Comparison of ENCODE assay signal across 8 cellular contexts in genomic region chr22:49961601-49962011, GRCh38. TPM values are rescaled to one million over a fixed set of nuclear protein-coding genes. Genes with fewer than 3 reads are reported as not detected.
A peak's percentile ranks its signal among the peaks of the same experiment; 100 is the strongest.
DNase-seq lines count a peak whose midpoint lies in the region; ATAC-seq and TF ChIP-seq lines count a peak whose summit lies in the region.

No MANE protein-coding gene starts in this region.

- no peaks in the 10 kb centered on the region for H3K9me3 Mint-ChIP-seq in activated T-cell treated with anti-CD3 and anti-CD28 coated beads, Interleukin-2, amount 50 U/mL, for 72 hours

- CTCF ChIA-PET in HCT116 (lab: Charles Lee), result no interaction called here

- H3K27me3 Mint-ChIP-seq in activated T-cell treated with anti-CD3 and anti-CD28 coated beads, Interleukin-2, amount 50 U/mL, for 72 hours (ENCODE audit: low read depth), result no peaks in the 10 kb centered on the region

- H3K9me3 ChIP-seq in HCT116 (ENCODE audit: control insufficient read depth in 1 of 2, insufficient read depth in 1 of 2, low read depth in 1 of 2, low read length in 2 of 2), result no peaks in the 10 kb centered on the region
- H3K9me3 ChIP-seq in hepatocyte (ENCODE audit: low read depth), result no peaks in the 10 kb centered on the region
- H3K9me3 ChIP-seq in smooth muscle cell (replicated peaks; ENCODE audit: low read depth), result no peaks in the 10 kb centered on the region

- peak overlapping the region; percentile 95 for H3K27ac ChIP-seq in HCT116 (ENCODE audit: low read depth, low read length)
- H3K27ac ChIP-seq in hepatocyte, result peak overlapping the region; percentile 94
- peak overlapping the region; percentile 96 for H3K27ac ChIP-seq in smooth muscle cell (ENCODE audit: low read depth)

- H3K9ac ChIP-seq in HCT116 (ENCODE audit: low read length), result peak overlapping the region; percentile 89
- peak overlapping the region; percentile 96 for H3K9ac ChIP-seq in smooth muscle cell (ENCODE audit: low read depth)

- H3K4me1 ChIP-seq in HCT116 (ENCODE audit: control insufficient read depth in 1 of 2, insufficient read depth in 2 of 2, low read length in 2 of 2) (peaks cover 25 to 58% of the 10 kb centered on the region in 2 experiments), hepatocyte (ENCODE audit: insufficient read depth) (peaks cover 37% of the 10 kb centered on the region), smooth muscle cell (ENCODE audit: low read depth) (peaks cover 8% of the 10 kb centered on the region)

- no peak for ATAC-seq in HCT116
- ATAC-seq in activated T-cell treated with anti-CD3 and anti-CD28 coated beads, Interleukin-2, amount 50 U/mL, for 72 hours (replicated peaks in 1 of 2), result peak; percentile 6 to 11
- ATAC-seq in GM21825 (IDR thresholded peaks at IDR 0.05; ENCODE audit: unreplicated experiment), result no peak
- ATAC-seq in HG02970 (IDR thresholded peaks at IDR 0.05; ENCODE audit: low FRiP score, unreplicated experiment), result no peak

- 2% methylated on average over 35 of the region's 49 CpGs for WGBS in hepatocyte (ENCODE audit: low lambda C conversion rate, missing lambda C conversion rate)
- WGBS in smooth muscle cell (ENCODE audit: low lambda C conversion rate), result 1% methylated on average over 49 of the region's 49 CpGs

- H4K20me1 ChIP-seq in HCT116 (ENCODE audit: insufficient read depth) (peaks cover 16% of the 10 kb centered on the region; the same call in 1 of the 2 replicates), hepatocyte (ENCODE audit: insufficient read depth, poor library complexity, severe bottlenecking) (peaks cover 43% of the 10 kb centered on the region), smooth muscle cell (ENCODE audit: low read depth) (peaks cover 44% of the 10 kb centered on the region)

- H3K79me2 ChIP-seq in HCT116 (ENCODE audit: insufficient read depth, low read length), result peaks cover 47% of the 10 kb centered on the region
- H3K79me2 ChIP-seq in hepatocyte, result peaks cover 35% of the 10 kb centered on the region
- H3K79me2 ChIP-seq in smooth muscle cell (ENCODE audit: low read depth), result peaks cover 33% of the 10 kb centered on the region

- POLR2A ChIA-PET in HCT116 (lab: Charles Lee), result interaction anchor here (1.0 to 1.6 kb wide), 2 partner anchors 10 kb away, joined by 4 to 11 read pairs; no protein-coding TSS in a partner anchor

- H3K4me3 Mint-ChIP-seq in activated T-cell treated with anti-CD3 and anti-CD28 coated beads, Interleukin-2, amount 50 U/mL, for 72 hours, result peak overlapping the region; percentile 95 to 96

- H3K4me2 ChIP-seq in HCT116 (ENCODE audit: low read length) (peak overlapping the region; percentile 92), hepatocyte (peak overlapping the region; percentile 95), smooth muscle cell (peak overlapping the region; percentile 98)

- no peaks in the 10 kb centered on the region for H3F3A ChIP-seq in smooth muscle cell (ENCODE audit: low read depth)

- H3K36me3 Mint-ChIP-seq in activated T-cell treated with anti-CD3 and anti-CD28 coated beads, Interleukin-2, amount 50 U/mL, for 72 hours (ENCODE audit: insufficient read depth in 2 of 2), result peaks cover 10 to 18% of the 10 kb centered on the region in 2 donors

- peak overlapping the region; percentile 82 to 95 for H3K4me3 ChIP-seq in HCT116 (replicated peaks in 1 of 2; ENCODE audit: low read depth in 1 of 2, low read length in 2 of 2)
- peak overlapping the region; percentile 96 for H3K4me3 ChIP-seq in hepatocyte
- H3K4me3 ChIP-seq in smooth muscle cell, result peak overlapping the region; percentile 63

- no peak for TF ChIP-seq RAD21 in HCT116 (IDR thresholded peaks at IDR 0.05; ENCODE audit: low read depth)

- BruUV-seq in HCT116 (replicated peaks; lab: Mats Ljungman, UMichigan), result no TSS peak

- no peak for TF ChIP-seq CTCF in HCT116 (IDR thresholded peaks at IDR 0.05 in 2 of 3, conservative IDR thresholded peaks at IDR 0.05 in 1 of 3; ENCODE audit: borderline replicate concordance in 1 of 3, insufficient read depth in 1 of 3, low read depth in 2 of 3, low read length in 2 of 3)
- TF ChIP-seq CTCF in hepatocyte (IDR thresholded peaks at IDR 0.05; ENCODE audit: poor library complexity), result no peak
- TF ChIP-seq CTCF in smooth muscle cell (IDR thresholded peaks at IDR 0.05; ENCODE audit: borderline replicate concordance, insufficient read depth, poor library complexity, severe bottlenecking), result no peak

- H3K27me3 ChIP-seq in HCT116 (ENCODE audit: insufficient read depth, low read length) (no peaks in the 10 kb centered on the region), hepatocyte (no peaks in the 10 kb centered on the region), smooth muscle cell (ENCODE audit: low read depth) (no peaks in the 10 kb centered on the region)

- RAD21 ChIA-PET in HCT116 (lab: Charles Lee; ENCODE audit: low non-redundant PET in 1 of 2, low total read pairs in 2 of 2, uncharacterized antibody in 2 of 2, unreplicated experiment in 2 of 2), result no interaction called here

- no peaks in the 10 kb centered on the region for H3K9me2 ChIP-seq in HCT116 (ENCODE audit: insufficient read depth)
- no peaks in the 10 kb centered on the region for H3K9me2 ChIP-seq in hepatocyte (replicated peaks; ENCODE audit: insufficient read depth)

- H3K27ac Mint-ChIP-seq in activated T-cell treated with anti-CD3 and anti-CD28 coated beads, Interleukin-2, amount 50 U/mL, for 72 hours, result peak overlapping the region; percentile 92

- H2AFZ ChIP-seq in HCT116 (ENCODE audit: low read depth, low read length, poor library complexity, severe bottlenecking), result no peak overlapping the region
- H2AFZ ChIP-seq in hepatocyte, result no peak overlapping the region
- no peak overlapping the region for H2AFZ ChIP-seq in smooth muscle cell (ENCODE audit: low read depth)

- intact Hi-C loops in HCT116 (cut with micrococcal nuclease), result no loop called here

- peaks cover 47% of the 10 kb centered on the region for H3K4me1 Mint-ChIP-seq in activated T-cell treated with anti-CD3 and anti-CD28 coated beads, Interleukin-2, amount 50 U/mL, for 72 hours (ENCODE audit: low read depth)

- DNase-seq in HCT116 (ENCODE audit: low read depth, low spot score), result no peak
- peak in 1 of 2 donors; percentile 63 for DNase-seq in activated T-cell treated with anti-CD3 and anti-CD28 coated beads, Interleukin-2, amount 50 U/mL, for 72 hours
- no peak for DNase-seq in hepatocyte (ENCODE audit: low spot score)
- no peak for DNase-seq in smooth muscle cell (lab: John Stamatoyannopoulos, UW; ENCODE audit: unreplicated experiment)
- no peak for DNase-seq in NCI-H345 (lab: John Stamatoyannopoulos, UW)
- DNase-seq in SHP77 treated with DMSO at 0.1 percent for 48 hours (lab: John Stamatoyannopoulos, UW), result no peak

- H3K36me3 ChIP-seq in HCT116 (ENCODE audit: control insufficient read depth in 1 of 2, insufficient read depth in 2 of 2, low read length in 2 of 2) (peaks cover 18 to 34% of the 10 kb centered on the region in 2 experiments; a peak in 3 of 4 replicates), hepatocyte (replicated peaks; ENCODE audit: insufficient read depth, low read depth) (no peaks in the 10 kb centered on the region), smooth muscle cell (ENCODE audit: low read depth) (no peaks in the 10 kb centered on the region)

- no peak for TF ChIP-seq POLR2A in HCT116 (IDR thresholded peaks at IDR 0.05; ENCODE audit: borderline replicate concordance, extremely low read depth, insufficient read depth, insufficient read length)

TF ChIP-seq in HCT116, 20 proteins besides CTCF, POLR2A, EP300 and RAD21 (continues in another document):
- TF ChIP-seq EZH2 (IDR thresholded peaks at IDR 0.05), result no peak
- no peak for TF ChIP-seq MAX (IDR thresholded peaks at IDR 0.05)
- TF ChIP-seq SIN3A (IDR thresholded peaks at IDR 0.05; ENCODE audit: low read depth), result no peak
- TF ChIP-seq, protein P1, sequence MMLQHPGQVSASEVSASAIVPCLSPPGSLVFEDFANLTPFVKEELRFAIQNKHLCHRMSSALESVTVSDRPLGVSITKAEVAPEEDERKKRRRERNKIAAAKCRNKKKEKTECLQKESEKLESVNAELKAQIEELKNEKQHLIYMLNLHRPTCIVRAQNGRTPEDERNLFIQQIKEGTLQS (IDR thresholded peaks at IDR 0.05), result no peak
- TF ChIP-seq SP1 (IDR thresholded peaks at IDR 0.05; ENCODE audit: low read depth), result no peak

RNA-seq across cellular contexts. Expression of gene PIM3, which starts 1.0 kb away (rescaled TPM):
- total RNA-seq in HCT116 (2021; ENCODE audit: unreplicated experiment) (116 TPM), hepatocyte (71.8 and 81.1 TPM in 2 replicates), smooth muscle cell (19.1 and 20.1 TPM in 2 replicates)
- 84.5 and 97.2 TPM in 2 replicates for polyA plus RNA-seq in HCT116 (2012)
- 100 to 1,000 TPM; 209 to 236 TPM for total RNA-seq in activated T-cell treated with anti-CD3 and anti-CD28 coated beads, Interleukin-2, amount 50 U/mL, for 72 hours
- polyA plus RNA-seq in hepatocyte (131 and 138 TPM in 2 replicates), smooth muscle cell (43.3 and 51.9 TPM in 2 replicates)

RNA-seq across cellular contexts. Expression of gene CRELD2, which starts 43.2 kb away (rescaled TPM):
- total RNA-seq in HCT116 (2021; ENCODE audit: unreplicated experiment) (45.8 TPM), hepatocyte (61.9 and 79.7 TPM in 2 replicates), smooth muscle cell (47.4 and 52.7 TPM in 2 replicates)
- polyA plus RNA-seq in HCT116 (2012), result 39.6 and 41.0 TPM in 2 replicates
- total RNA-seq in activated T-cell treated with anti-CD3 and anti-CD28 coated beads, Interleukin-2, amount 50 U/mL, for 72 hours, result 10 to 100 TPM; 24.4 to 33.2 TPM
- polyA plus RNA-seq in hepatocyte (129 and 151 TPM in 2 replicates), smooth muscle cell (100 and 127 TPM in 2 replicates)

RNA-seq across cellular contexts. Expression of gene ALG12, which starts 43.4 kb away (rescaled TPM):
- 16.6 TPM for total RNA-seq in HCT116 (2021; ENCODE audit: unreplicated experiment)
- 13.0 and 13.7 TPM in 2 replicates for polyA plus RNA-seq in HCT116 (2012)
- 10 to 100 TPM; 11.7 to 13.6 TPM for total RNA-seq in activated T-cell treated with anti-CD3 and anti-CD28 coated beads, Interleukin-2, amount 50 U/mL, for 72 hours
- 22.4 and 30.8 TPM in 2 replicates for total RNA-seq in hepatocyte
- polyA plus RNA-seq in hepatocyte, result 62.6 and 69.6 TPM in 2 replicates
- total RNA-seq in smooth muscle cell, result 12.7 and 13.9 TPM in 2 replicates
- polyA plus RNA-seq in smooth muscle cell, result 42.7 and 45.9 TPM in 2 replicates

RNA-seq across cellular contexts. Expression of gene IL17REL, which starts 51.0 kb away (rescaled TPM):
- not detected for total RNA-seq in HCT116 (2021; ENCODE audit: unreplicated experiment)
- polyA plus RNA-seq in HCT116 (2012), result not detected in 2 replicates
- 1 to 10 TPM in 1 of 2 donors, under 1 TPM in 1; 0.36 to 1.1 TPM for total RNA-seq in activated T-cell treated with anti-CD3 and anti-CD28 coated beads, Interleukin-2, amount 50 U/mL, for 72 hours
- not detected in 2 replicates for total RNA-seq in hepatocyte
- not detected in 2 replicates for polyA plus RNA-seq in hepatocyte
- total RNA-seq in smooth muscle cell, result 0.04 TPM in 1 of 2 replicates, not detected in the other
- not detected in 2 replicates for polyA plus RNA-seq in smooth muscle cell

Comparison
In these comparisons a context has a peak if more than half of its experiments do, and no peak if none do; other contexts are left out.
1. ATAC-seq: peak in activated T-cell treated with anti-CD3 and anti-CD28 coated beads, Interleukin-2, amount 50 U/mL, for 72 hours (2 of 2); none in HCT116 (single experiment), GM21825 (single experiment) and HG02970 (single experiment).
2. Peak in every context shown above with its lines, with median percentiles within 50 percentile points of each other: H3K27ac ChIP-seq, H3K4me2 ChIP-seq and H3K4me3 ChIP-seq.